19 cellular contexts compared by ENCODE assay signal in the genomic region with DNA sequence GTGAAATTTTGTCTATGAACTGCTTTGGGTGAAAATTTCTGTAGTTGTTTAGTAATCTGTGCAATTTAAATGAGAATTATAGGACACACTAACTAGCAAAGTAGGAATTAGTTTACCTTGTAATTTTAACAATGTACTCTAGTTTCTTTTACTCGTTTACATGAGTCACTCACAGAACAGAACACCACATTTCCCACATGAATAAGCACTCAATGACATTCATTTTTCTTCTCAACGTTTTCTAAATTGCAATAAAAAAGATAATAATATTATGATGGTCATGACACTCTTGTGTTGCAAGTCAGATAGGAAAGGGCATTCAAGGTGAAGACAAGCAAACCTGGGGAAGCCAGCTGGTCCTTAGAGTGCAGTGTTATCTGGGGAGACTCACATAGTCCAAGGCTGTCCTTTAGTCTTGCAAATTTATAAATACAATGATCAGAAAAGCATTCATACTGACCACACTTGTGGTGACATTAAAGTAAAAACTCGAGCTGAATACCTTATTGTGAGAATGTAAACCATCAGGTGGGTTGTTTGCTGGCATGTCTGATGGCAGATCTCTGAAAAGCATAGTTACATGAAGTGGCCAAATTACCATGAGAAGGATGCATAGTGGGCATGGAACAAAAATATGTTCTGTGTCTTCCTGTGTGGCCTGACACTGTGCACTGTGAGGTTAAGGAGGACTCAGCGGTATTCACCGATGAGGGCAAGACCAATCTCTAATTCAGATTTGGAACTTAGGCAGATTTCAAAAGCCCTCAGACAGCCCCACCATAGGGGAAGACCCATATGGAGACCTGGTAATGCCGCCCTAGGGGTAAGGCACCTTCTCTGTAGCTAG.
DNase-seq lines count a peak whose midpoint lies in the region; ATAC-seq, FAIRE-seq and TF ChIP-seq lines count a peak whose summit lies in the region.
"Had no signal": no experiment of that assay in that cellular context is flagged by ENCODE, and none has a peak within 500 bp of the region (broad histone marks: within the 10 kb centered on the region; RNA-seq: fewer than 3 reads in every experiment).

No MANE protein-coding gene starts in this region.

- CTCF ChIA-PET in GM12878 (lab: Yijun Ruan, JAX), result interaction anchor here (1.0 to 1.5 kb wide), 5 partner anchors 8 to 251 kb away, joined by 3 to 5 read pairs (median 3); no protein-coding TSS in a partner anchor

- WGBS in GM12878 (ENCODE audit: insufficient coverage, insufficient replicate concordance, low lambda C conversion rate, missing lambda C conversion rate), result 50% methylated on average over 6 of the region's 6 CpGs
- 82% methylated on average over 6 of the region's 6 CpGs for WGBS in hepatocyte (ENCODE audit: low lambda C conversion rate, missing lambda C conversion rate)

- TF ChIP-seq POLR2A in GM12878 (IDR thresholded peaks at IDR 0.05; ENCODE audit: low read depth, low read length), result no peak

- TF ChIP-seq RAD21 in GM12878 (IDR thresholded peaks at IDR 0.05; ENCODE audit: insufficient read depth, low read depth, low read length), result no peak

- peaks cover 0 to 4% of the 10 kb centered on the region in 2 experiments for H3K9me3 ChIP-seq in CD4-positive, CD25-positive, alpha-beta regulatory T cell (ENCODE audit: control insufficient read depth in 2 of 2, low read length in 2 of 2)
- H3K9me3 ChIP-seq in GM12878 (replicated peaks; ENCODE audit: control insufficient read depth, insufficient read depth, low read length), result peaks cover 5% of the 10 kb centered on the region; the same call in 2 of the 3 replicates
- H3K9me3 ChIP-seq in kidney (ENCODE audit: control insufficient read depth in 1 of 2, low read length in 2 of 2), result no peaks in the 10 kb centered on the region
- no peaks in the 10 kb centered on the region for H3K9me3 ChIP-seq in hepatocyte (ENCODE audit: low read depth)

- peaks cover 96% of the 10 kb centered on the region for H3K79me2 ChIP-seq in GM12878 (ENCODE audit: control insufficient read depth, insufficient read depth, low read length)
- peaks cover 59% of the 10 kb centered on the region for H3K79me2 ChIP-seq in hepatocyte

- peak overlapping the region; percentile 27 to 67 (median 59) for H3K27ac Mint-ChIP-seq in CD4-positive, CD25-positive, alpha-beta regulatory T cell
- H3K27ac Mint-ChIP-seq: activated naive CD8-positive, alpha-beta T cell treated with anti-CD3 and anti-CD28 coated beads, Interleukin-2, amount 10 ng/mL, durations not matched to agents 7 days and 5 days; memory B cell; stimulated activated naive CD8-positive, alpha-beta T cell treated with anti-CD3 and anti-CD28 coated beads, Interleukin-15, Interleukin-2, amounts not matched to agents 100 ng/mL and 50 ng/mL, for 24 hours had no signal

- no peak overlapping the region for H2AFZ ChIP-seq in GM12878 (ENCODE audit: control insufficient read depth, low read depth, low read length)
- no peak overlapping the region for H2AFZ ChIP-seq in hepatocyte

- no peak for TF ChIP-seq EP300 in GM12878 (IDR thresholded peaks at IDR 0.05; ENCODE audit: borderline replicate concordance in 1 of 2, control insufficient read depth in 1 of 2, low read depth in 2 of 2, low read length in 2 of 2)

- H4K20me1 ChIP-seq in GM12878 (ENCODE audit: control insufficient read depth, insufficient read depth), result no peaks in the 10 kb centered on the region
- H4K20me1 ChIP-seq in hepatocyte (ENCODE audit: insufficient read depth, poor library complexity, severe bottlenecking), result peaks cover 2% of the 10 kb centered on the region

- H3K36me3 ChIP-seq in CD4-positive, CD25-positive, alpha-beta regulatory T cell (ENCODE audit: control insufficient read depth, insufficient read depth, low read length), result peaks cover 8% of the 10 kb centered on the region
- H3K36me3 ChIP-seq in GM12878 (ENCODE audit: control insufficient read depth in 2 of 2, insufficient read depth in 2 of 2, low read length in 1 of 2) (peaks cover 0 to 3% of the 10 kb centered on the region in 2 experiments; a peak in 2 of 4 replicates), kidney (ENCODE audit: control insufficient read depth in 1 of 2, insufficient read depth in 2 of 2, low read length in 2 of 2) (no peaks in the 10 kb centered on the region), hepatocyte (replicated peaks; ENCODE audit: insufficient read depth, low read depth) (no peaks in the 10 kb centered on the region)

- TF ChIP-seq CTCF in GM12878 (IDR thresholded peaks at IDR 0.05 in 2 of 3, conservative IDR thresholded peaks at IDR 0.05 in 1 of 3; ENCODE audit: control insufficient read depth in 2 of 3, extremely low read depth in 1 of 3, insufficient read depth in 1 of 3, low read depth in 3 of 3, low read length in 3 of 3) (no peak), kidney (IDR thresholded peaks at IDR 0.05; ENCODE audit: borderline replicate concordance, extremely low read depth, insufficient read depth) (no peak), hepatocyte (IDR thresholded peaks at IDR 0.05; ENCODE audit: poor library complexity) (no peak)

- H3K9ac ChIP-seq in GM12878 (ENCODE audit: control insufficient read depth, insufficient read depth, low read length), result no peak overlapping the region
- no peak overlapping the region for H3K9ac ChIP-seq in kidney (ENCODE audit: low read length in 2 of 2)

- FAIRE-seq in GM12878 (lab: Jason Lieb, UNC) (no peak), kidney (lab: Jason Lieb, UNC) (peak; percentile 17)
- FAIRE-seq: G401.6 had no signal

- peaks cover 0 to 8% (median 2%) of the 10 kb centered on the region in 7 donors for H3K9me3 Mint-ChIP-seq in CD4-positive, CD25-positive, alpha-beta regulatory T cell
- H3K9me3 Mint-ChIP-seq: activated naive CD8-positive, alpha-beta T cell treated with anti-CD3 and anti-CD28 coated beads, Interleukin-2, amount 10 ng/mL, durations not matched to agents 7 days and 5 days; stimulated activated naive CD8-positive, alpha-beta T cell treated with anti-CD3 and anti-CD28 coated beads, Interleukin-15, Interleukin-2, amounts not matched to agents 100 ng/mL and 50 ng/mL, for 24 hours had no signal

- in situ Hi-C loops in GM12878 (cut with MboI), result no loop called here

- SMC1A ChIA-PET in GM12878 (lab: Charles Lee; ENCODE audit: uncharacterized antibody, unreplicated experiment), result interaction anchor here (1.0 to 4.7 kb wide), 17 partner anchors 8 to 212 kb away, joined by 3 to 36 read pairs (median 5); no protein-coding TSS in a partner anchor

- peaks cover 46 to 86% (median 65%) of the 10 kb centered on the region in 4 donors for H3K4me1 Mint-ChIP-seq in CD4-positive, CD25-positive, alpha-beta regulatory T cell

- H3K27me3 ChIP-seq in CD4-positive, CD25-positive, alpha-beta regulatory T cell (ENCODE audit: control insufficient read depth, insufficient read depth, low read length), result no peaks in the 10 kb centered on the region
- no peaks in the 10 kb centered on the region for H3K27me3 ChIP-seq in GM12878 (replicated peaks in 1 of 2; ENCODE audit: control insufficient read depth in 2 of 2, insufficient read depth in 2 of 2, low read length in 1 of 2)
- no peaks in the 10 kb centered on the region for H3K27me3 ChIP-seq in hepatocyte

- no peaks in the 10 kb centered on the region for H3K27me3 Mint-ChIP-seq in CD4-positive, CD25-positive, alpha-beta regulatory T cell
- H3K27me3 Mint-ChIP-seq: activated naive CD8-positive, alpha-beta T cell treated with anti-CD3 and anti-CD28 coated beads, Interleukin-2, amount 10 ng/mL, durations not matched to agents 7 days and 5 days; memory B cell; stimulated activated naive CD8-positive, alpha-beta T cell treated with anti-CD3 and anti-CD28 coated beads, Interleukin-15, Interleukin-2, amounts not matched to agents 100 ng/mL and 50 ng/mL, for 24 hours had no signal

- peaks cover 62% of the 10 kb centered on the region for H3K4me1 ChIP-seq in CD4-positive, CD25-positive, alpha-beta regulatory T cell (ENCODE audit: control insufficient read depth, insufficient read depth, low read length, poor library complexity, severe bottlenecking)
- H3K4me1 ChIP-seq in GM12878 (ENCODE audit: control insufficient read depth, insufficient read depth, low read length) (no peaks in the 10 kb centered on the region), kidney (ENCODE audit: control insufficient read depth in 1 of 2, insufficient read depth in 1 of 2, low read depth in 1 of 2, low read length in 2 of 2) (peaks cover 0 to 8% of the 10 kb centered on the region in 2 donors), hepatocyte (ENCODE audit: insufficient read depth) (peaks cover 7% of the 10 kb centered on the region)

- POLR2A ChIA-PET in GM12878 (lab: Charles Lee), result interaction anchor here (1.2 to 1.4 kb wide), 2 partner anchors 12 to 95 kb away, joined by 3 to 4 read pairs; no protein-coding TSS in a partner anchor

- BruUV-seq in GM12878 (replicated peaks; lab: Mats Ljungman, UMichigan), result no TSS peak

- H3K4me2 ChIP-seq in GM12878 (ENCODE audit: control insufficient read depth, insufficient read depth) (peak overlapping the region; percentile 22; the same call in 1 of the 2 replicates), hepatocyte (no peak overlapping the region)

- H3K9me2 ChIP-seq in hepatocyte (replicated peaks; ENCODE audit: insufficient read depth), result no peaks in the 10 kb centered on the region

- intact Hi-C loops in GM12878 (cut with micrococcal nuclease; ENCODE audit: unreplicated experiment), result no loop called here
- intact Hi-C loops in kidney (cut with DNase I), result no loop called here

- peak; percentile 11 to 33 for ATAC-seq in CD4-positive, CD25-positive, alpha-beta regulatory T cell (ENCODE audit: low read depth in 2 of 2)
- peak; percentile 47 for ATAC-seq in GM12878

- H3K27ac ChIP-seq in CD4-positive, CD25-positive, alpha-beta regulatory T cell (ENCODE audit: insufficient read depth, low read length, poor library complexity, severe bottlenecking), result peak overlapping the region; percentile 57
- H3K27ac ChIP-seq in GM12878 (ENCODE audit: control insufficient read depth, insufficient read depth), result no peak overlapping the region
- H3K27ac ChIP-seq in kidney (ENCODE audit: low read depth in 2 of 2, low read length in 2 of 2), result no peak overlapping the region
- H3K27ac ChIP-seq in hepatocyte, result no peak overlapping the region

- no peak for DNase-seq in CD4-positive, CD25-positive, alpha-beta regulatory T cell
- DNase-seq in HT1080 (ENCODE audit: low read depth) (peak; percentile 15), GM12878 (ENCODE audit: low read depth, low spot score) (no peak), kidney (no peak), COLO668 (lab: John Stamatoyannopoulos, UW; ENCODE audit: unreplicated experiment) (no peak), hepatocyte (ENCODE audit: low spot score) (no peak), NCI-H524 treated with DMSO at 0.1 percent for 48 hours (lab: John Stamatoyannopoulos, UW) (no peak), NCI-H1105 treated with DMSO at 0.1 percent for 48 hours (lab: John Stamatoyannopoulos, UW) (no peak)
- DNase-seq: activated CD4-positive, alpha-beta T cell treated with anti-CD3 and anti-CD28 coated beads, Interleukin-2, amount 50 U/mL, for 48 hours; activated naive CD8-positive, alpha-beta T cell treated with anti-CD3 and anti-CD28 coated beads, Interleukin-2, amount 10 ng/mL, durations not matched to agents 7 days and 5 days; C1 segment of cervical spinal cord; effector memory CD4-positive, alpha-beta T cell; hypothalamus; KG1; NCI-H1930; stimulated activated CD4-positive, alpha-beta T cell treated with anti-CD3 and anti-CD28 coated beads, Interleukin-4, amount 100 ng/mL, for 24 hours had no signal

- peaks cover 21% of the 10 kb centered on the region for H3K36me3 Mint-ChIP-seq in CD4-positive, CD25-positive, alpha-beta regulatory T cell

- RAD21 ChIA-PET in GM12878 (lab: Charles Lee; ENCODE audit: unreplicated experiment), result interaction anchor here (0.9 to 2.6 kb wide), 8 partner anchors 10 to 211 kb away, joined by 3 to 11 read pairs (median 4); no protein-coding TSS in a partner anchor

- peak overlapping the region; percentile 96 for H3K4me3 ChIP-seq in CD4-positive, CD25-positive, alpha-beta regulatory T cell (ENCODE audit: low read depth, low read length)
- H3K4me3 ChIP-seq in GM12878 (no peak overlapping the region), kidney (ENCODE audit: low read length in 2 of 2) (no peak overlapping the region), hepatocyte (no peak overlapping the region)

- H3K4me3 Mint-ChIP-seq in CD4-positive, CD25-positive, alpha-beta regulatory T cell, result peak overlapping the region; percentile 57 to 80 (median 64)
- H3K4me3 Mint-ChIP-seq: activated naive CD8-positive, alpha-beta T cell treated with anti-CD3 and anti-CD28 coated beads, Interleukin-2, amount 10 ng/mL, durations not matched to agents 7 days and 5 days; memory B cell; stimulated activated naive CD8-positive, alpha-beta T cell treated with anti-CD3 and anti-CD28 coated beads, Interleukin-15, Interleukin-2, amounts not matched to agents 100 ng/mL and 50 ng/mL, for 24 hours had no signal
